In genomic region chr6:150392452-150393220, GRCh38 we compare ENCODE assay signal across 22 cellular contexts. TPM values are rescaled to one million over a fixed set of nuclear protein-coding genes. Genes with fewer than 3 reads are reported as not detected.
"Had no signal": no experiment of that assay in that cellular context is flagged by ENCODE, and none has a peak within 500 bp of the region (broad histone marks: within the 10 kb centered on the region; RNA-seq: fewer than 3 reads in every experiment).

No MANE protein-coding gene starts in this region.

- H3K4me1 ChIP-seq: adrenal gland, tibial nerve, vagina had no signal

- FAIRE-seq: astrocyte had no signal

- DNase-seq: activated CD4-positive, alpha-beta memory T cell treated with anti-CD3 and anti-CD28 coated beads for 36 hours; activated CD4-positive, alpha-beta T cell treated with anti-CD3 and anti-CD28 coated beads for 36 hours; activated gamma-delta T cell treated with Interleukin-2 at 50 U/mL for 16 hours; activated T-cell treated with anti-CD3 and anti-CD28 coated beads for 4 hours; adrenal gland; dermis blood vessel endothelial cell; foreskin fibroblast; mammary epithelial cell; midbrain; stimulated activated CD4-positive, alpha-beta T cell treated with anti-CD3 and anti-CD28 coated beads, Interleukin-2, amount 100 ng/mL, for 24 hours; stimulated activated naive CD4-positive, alpha-beta T cell treated with Interleukin-2 at 50 U/mL for 16 hours; T-helper 2 cell had no signal

- H3K36me3 ChIP-seq: adrenal gland, cardiac muscle cell, tibial nerve, vagina had no signal

- H3K4me3 ChIP-seq: adrenal gland, cardiac muscle cell, tibial nerve, vagina had no signal

- H3K27ac ChIP-seq: adrenal gland, cardiac muscle cell, epithelial cell of prostate, tibial nerve, vagina had no signal

- ATAC-seq: activated CD4-positive, alpha-beta T cell treated with anti-CD3 and anti-CD28 coated beads for 36 hours; activated naive CD4-positive, alpha-beta T cell treated with anti-CD3 and anti-CD28 coated beads, Interleukin-2, amount 50 U/mL, for 72 hours; WTC11 had no signal

- H3K27me3 ChIP-seq: tibial nerve, vagina had no signal

- H3K9me3 ChIP-seq: adrenal gland, tibial nerve, vagina had no signal

RNA-seq across cellular contexts. Expression of gene IYD, which starts 23.8 kb away (rescaled TPM):
- total RNA-seq: activated CD4-positive, alpha-beta memory T cell treated with anti-CD3 and anti-CD28 coated beads for 36 hours; activated CD4-positive, alpha-beta T cell treated with anti-CD3 and anti-CD28 coated beads for 36 hours; activated naive CD4-positive, alpha-beta T cell treated with anti-CD3 and anti-CD28 coated beads, Interleukin-2, amount 50 U/mL, for 72 hours; activated T-helper 1 cell treated with anti-CD3 and anti-CD28 coated beads, Interleukin-12 subunit alpha, Interleukin-12 subunit beta, Interleukin-2, Interleukin-4 antibody, amounts not matched to agents 30 ng/mL and 10 ng/mL and 1 ng/mL, durations not matched to agents 14 hours and 24 hours and 36 hours; astrocyte; cardiac muscle cell; chondrocyte; dermis blood vessel endothelial cell; glomerular endothelial cell; vagina; WTC11 had no signal
- polyA plus RNA-seq: adrenal gland, cardiac muscle cell, mammary epithelial cell had no signal
